ENCODE assay signal across 33 cellular contexts in the genomic region with DNA sequence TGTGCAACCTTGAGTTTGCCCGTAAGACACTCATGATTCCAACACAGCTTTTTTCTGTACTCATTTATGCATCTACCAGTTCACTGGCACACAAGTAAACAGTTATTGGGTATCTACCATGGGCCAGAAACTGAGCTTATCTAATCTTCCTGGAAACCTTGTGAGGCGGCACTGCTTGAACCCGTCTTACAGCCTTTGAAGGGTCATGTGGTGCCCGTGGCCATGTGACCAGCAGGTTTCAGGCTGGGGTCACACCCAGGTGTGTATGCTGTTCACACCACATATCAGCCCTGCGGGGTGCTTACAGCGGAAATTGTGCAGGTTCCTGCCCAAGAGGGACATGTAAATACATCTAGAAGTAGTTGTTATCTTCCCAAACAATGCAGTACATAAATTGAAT. TPM values are rescaled to one million over a fixed set of nuclear protein-coding genes. Genes with fewer than 3 reads are reported as not detected.
A peak's percentile ranks its signal among the peaks of the same experiment; 100 is the strongest.
DNase-seq lines count a peak whose midpoint lies in the region; ATAC-seq and TF ChIP-seq lines count a peak whose summit lies in the region.
"Had no signal": no experiment of that assay in that cellular context is flagged by ENCODE, and none has a peak within 500 bp of the region (broad histone marks: within the 10 kb centered on the region; RNA-seq: fewer than 3 reads in every experiment).

No MANE protein-coding gene starts in this region.

- intact Hi-C loops in tibial artery (cut with DNase I; ENCODE audit: low total_unique reads), result no loop called here

- H3K79me2 ChIP-seq in GM23338 (replicated peaks; ENCODE audit: insufficient read depth) (no peaks in the 10 kb centered on the region), mesendoderm (ENCODE audit: control insufficient read depth, insufficient read depth, low read length) (no peaks in the 10 kb centered on the region)

- H3K23ac ChIP-seq in mesendoderm (ENCODE audit: low read length), result no peak overlapping the region

- H3K9me3 Mint-ChIP-seq in GM23338, result peaks cover 4% of the 10 kb centered on the region; the same call in 2 of the 3 replicates
- H3K9me3 Mint-ChIP-seq: activated naive CD4-positive, alpha-beta T cell treated with anti-CD3 and anti-CD28 coated beads, Interleukin-2, amount 10 ng/mL, durations not matched to agents 7 days and 5 days; activated T-helper 1 cell treated with anti-CD3 and anti-CD28 coated beads, Interleukin-12 subunit alpha, Interleukin-12 subunit beta, Interleukin-2, Interleukin-4 antibody, amounts not matched to agents 30 ng/mL and 10 ng/mL and 1 ng/mL, durations not matched to agents 14 hours and 24 hours and 36 hours; mesothelial cell of epicardium had no signal

- H3K27me3 ChIP-seq in GM23338 (ENCODE audit: insufficient read depth) (peaks cover 47% of the 10 kb centered on the region), mesendoderm (ENCODE audit: insufficient read depth, low read length, poor library complexity) (peaks cover 10% of the 10 kb centered on the region), tibial nerve (peaks cover 0 to 9% of the 10 kb centered on the region in 2 donors), tibial artery (no peaks in the 10 kb centered on the region)
- H3K27me3 ChIP-seq: testis had no signal

- no peak overlapping the region for H3K18ac ChIP-seq in mesendoderm (ENCODE audit: low read length)

- TF ChIP-seq EP300 in tibial nerve (IDR thresholded peaks at IDR 0.05), result no peak

- H3K36me3 Mint-ChIP-seq in GM23338 (ENCODE audit: low read depth), result peaks cover 4% of the 10 kb centered on the region; the same call in 1 of the 3 replicates
- H3K36me3 Mint-ChIP-seq: activated naive CD4-positive, alpha-beta T cell treated with anti-CD3 and anti-CD28 coated beads, Interleukin-2, amount 10 ng/mL, durations not matched to agents 7 days and 5 days; brain; CD4-positive, CD25-positive, alpha-beta regulatory T cell; mesothelial cell of epicardium had no signal

- no peak overlapping the region for H3K4ac ChIP-seq in mesendoderm (ENCODE audit: low read depth, low read length)

- no peak overlapping the region for H3K4me3 Mint-ChIP-seq in GM23338
- H3K4me3 Mint-ChIP-seq: activated naive CD4-positive, alpha-beta T cell treated with anti-CD3 and anti-CD28 coated beads, Interleukin-2, amount 10 ng/mL, durations not matched to agents 7 days and 5 days; activated T-helper 1 cell treated with anti-CD3 and anti-CD28 coated beads, Interleukin-12 subunit alpha, Interleukin-12 subunit beta, Interleukin-2, Interleukin-4 antibody, amounts not matched to agents 30 ng/mL and 10 ng/mL and 1 ng/mL, durations not matched to agents 14 hours and 24 hours and 36 hours; brain; CD4-positive, CD25-positive, alpha-beta regulatory T cell; H9; mesothelial cell of epicardium; naive thymus-derived CD8-positive, alpha-beta T cell had no signal

- no CpG with 5 or more reads among the region's 6 CpGs for WGBS in mesendoderm (ENCODE audit: extremely low coverage, insufficient coverage, low lambda C conversion rate)
- WGBS in tibial nerve, 2 donors, result 81 to 87% methylated on average over 6 of the region's 6 CpGs

- DNase-seq in NCI-H146 (lab: John Stamatoyannopoulos, UW) (peak; percentile 50), NCI-H146 treated with DMSO at 0.1 percent for 48 hours (lab: John Stamatoyannopoulos, UW; ENCODE audit: unreplicated experiment) (no peak), GM23338 (ENCODE audit: low spot score) (no peak), RPMI8226 (peak; percentile 68), mesendoderm (peak; percentile 51), tibial nerve (ENCODE audit: low spot score in 2 of 2) (no peak), tibial artery (no peak), caudate nucleus (lab: John Stamatoyannopoulos, UW) (no peak)
- DNase-seq: 8988T; activated CD4-positive, alpha-beta T cell treated with anti-CD3 and anti-CD28 coated beads, Interleukin-2, amount 50 U/mL, for 1 hour; activated naive CD4-positive, alpha-beta T cell treated with anti-CD3 and anti-CD28 coated beads, Interleukin-2, amount 10 ng/mL, durations not matched to agents 7 days and 5 days; CD4-positive, CD25-positive, alpha-beta regulatory T cell; glutamatergic neuron; H9; naive thymus-derived CD8-positive, alpha-beta T cell; NCI-H1930; NCI-H2227 treated with DMSO at 0.1 percent for 48 hours; NCI-H82; nucleus accumbens; PC-9; psoas muscle; Right ventricle myocardium superior; stimulated activated CD4-positive, alpha-beta T cell treated with anti-CD3 and anti-CD28 coated beads, Interleukin-15, amount 100 ng/mL, for 24 hours; stimulated activated naive CD4-positive, alpha-beta T cell treated with Interleukin-2 at 50 U/mL for 16 hours; testis; uterus; WERI-Rb-1 had no signal

- no peak overlapping the region for H2AFZ ChIP-seq in GM23338
- H2AFZ ChIP-seq: PC-9 had no signal

- no peak overlapping the region for H2BK120ac ChIP-seq in mesendoderm (ENCODE audit: low read depth, low read length)

- peaks cover 28% of the 10 kb centered on the region for H3K4me1 ChIP-seq in GM23338 (ENCODE audit: insufficient read depth)
- peaks cover 11% of the 10 kb centered on the region for H3K4me1 ChIP-seq in mesendoderm (ENCODE audit: control insufficient read depth, low read depth, low read length)
- H3K4me1 ChIP-seq in tibial nerve, result peaks cover 0 to 26% (median 4%) of the 10 kb centered on the region in 4 donors
- H3K4me1 ChIP-seq in tibial artery, result peaks cover 0 to 40% (median 29%) of the 10 kb centered on the region in 4 donors
- H3K4me1 ChIP-seq: testis had no signal

- no peak overlapping the region for H2BK15ac ChIP-seq in mesendoderm (replicated peaks; ENCODE audit: low read depth)

- H3K4me2 ChIP-seq in GM23338, result no peak overlapping the region
- H3K4me2 ChIP-seq in mesendoderm (ENCODE audit: low read length), result no peak overlapping the region
- H3K4me2 ChIP-seq: PC-9 had no signal

- no peak overlapping the region for H4K5ac ChIP-seq in mesendoderm (ENCODE audit: low read length)

- no peak overlapping the region for H3K9ac ChIP-seq in mesendoderm (ENCODE audit: low read length)

- TF ChIP-seq CTCF in GM23338 (conservative IDR thresholded peaks at IDR 0.05; ENCODE audit: low read depth in 2 of 2), result peak; percentile 20 to 32; a peak in 1 of 4 replicates
- no peak for TF ChIP-seq CTCF in tibial nerve (IDR thresholded peaks at IDR 0.05)
- no peak for TF ChIP-seq CTCF in tibial artery (IDR thresholded peaks at IDR 0.05)

- peaks cover 5% of the 10 kb centered on the region; the same call in 1 of the 2 replicates for H3K9me2 ChIP-seq in GM23338 (ENCODE audit: insufficient read depth)

- no peak for ATAC-seq in GM23338
- ATAC-seq: naive thymus-derived CD8-positive, alpha-beta T cell had no signal

- TF ChIP-seq POLR2A in tibial nerve (IDR thresholded peaks at IDR 0.05), result no peak

- H3K36me3 ChIP-seq in GM23338 (ENCODE audit: insufficient read depth) (no peaks in the 10 kb centered on the region; the same call in 1 of the 2 replicates), mesendoderm (ENCODE audit: control insufficient read depth, insufficient read depth, low read length) (no peaks in the 10 kb centered on the region), tibial nerve (no peaks in the 10 kb centered on the region), tibial artery (no peaks in the 10 kb centered on the region)
- H3K36me3 ChIP-seq: uterus, WERI-Rb-1 had no signal

- no peak overlapping the region for H4K8ac ChIP-seq in mesendoderm (ENCODE audit: low read depth, low read length)

- no peaks in the 10 kb centered on the region for H3K79me1 ChIP-seq in mesendoderm (ENCODE audit: low read length)

- no peak overlapping the region for H2BK5ac ChIP-seq in mesendoderm (ENCODE audit: low read length)

- H3K4me3 ChIP-seq in GM23338 (no peak overlapping the region), mesendoderm (ENCODE audit: low read length) (no peak overlapping the region), tibial nerve (no peak overlapping the region), tibial artery (no peak overlapping the region)
- H3K4me3 ChIP-seq: PC-9, psoas muscle, testis, uterus had no signal

- H3K9me3 ChIP-seq in tibial nerve, result no peaks in the 10 kb centered on the region
- H3K9me3 ChIP-seq in tibial artery, result no peaks in the 10 kb centered on the region
- H3K9me3 ChIP-seq: psoas muscle, testis, uterus had no signal

- no peaks in the 10 kb centered on the region for H4K20me1 ChIP-seq in GM23338 (replicated peaks; ENCODE audit: insufficient read depth)

- no peak overlapping the region for H3K27ac ChIP-seq in GM23338 (ENCODE audit: low read depth)
- H3K27ac ChIP-seq in mesendoderm (ENCODE audit: low read depth, low read length), result no peak overlapping the region
- H3K27ac ChIP-seq in tibial nerve, result no peak overlapping the region
- H3K27ac ChIP-seq in tibial artery, result no peak overlapping the region
- H3K27ac ChIP-seq in caudate nucleus (ENCODE audit: low read depth, low read length), result no peak overlapping the region
- H3K27ac ChIP-seq: PC-9, psoas muscle, testis, uterus, WERI-Rb-1 had no signal

- peaks cover 31% of the 10 kb centered on the region for H3K27me3 Mint-ChIP-seq in GM23338 (ENCODE audit: insufficient read depth, low read depth, poor library complexity)

- H3K4me1 Mint-ChIP-seq in GM23338, result peaks cover 48% of the 10 kb centered on the region
- H3K4me1 Mint-ChIP-seq: activated naive CD4-positive, alpha-beta T cell treated with anti-CD3 and anti-CD28 coated beads, Interleukin-2, amount 10 ng/mL, durations not matched to agents 7 days and 5 days had no signal

- no peak overlapping the region for H2AK5ac ChIP-seq in mesendoderm (ENCODE audit: low read length)

- no peaks in the 10 kb centered on the region for H3F3A ChIP-seq in GM23338 (replicated peaks; ENCODE audit: low read depth)

- H3K56ac ChIP-seq in mesendoderm (ENCODE audit: low read length), result no peak overlapping the region

- no peak overlapping the region for H3K27ac Mint-ChIP-seq in GM23338
- H3K27ac Mint-ChIP-seq: activated naive CD4-positive, alpha-beta T cell treated with anti-CD3 and anti-CD28 coated beads, Interleukin-2, amount 10 ng/mL, durations not matched to agents 7 days and 5 days; activated T-helper 1 cell treated with anti-CD3 and anti-CD28 coated beads, Interleukin-12 subunit alpha, Interleukin-12 subunit beta, Interleukin-2, Interleukin-4 antibody, amounts not matched to agents 30 ng/mL and 10 ng/mL and 1 ng/mL, durations not matched to agents 14 hours and 24 hours and 36 hours; brain; CD4-positive, CD25-positive, alpha-beta regulatory T cell; H9; mesothelial cell of epicardium had no signal

RNA-seq across cellular contexts. Expression of a gene that starts 6.1 kb away (rescaled TPM):
- total RNA-seq in GM23338 (2014; rRNA removed; shearing (Covaris generic)), result 0.58 and 0.97 TPM in 2 replicates
- polyA plus RNA-seq in GM23338 (2016; fragmentation: Nextera tagmentation; extraction: Ambion mirVana), result 0.10 and 0.17 TPM in 2 replicates
- polyA plus RNA-seq in mesendoderm (2013, experiment 1 of 2), result 0.48 TPM
- polyA plus RNA-seq in mesendoderm (2013, experiment 2 of 2), result 0.42 TPM
- total RNA-seq in tibial nerve, result 10 to 100 TPM; 48.1 to 60.3 (median 56.9) TPM
- total RNA-seq: activated T-helper 1 cell treated with anti-CD3 and anti-CD28 coated beads, Interleukin-12 subunit alpha, Interleukin-12 subunit beta, Interleukin-2, Interleukin-4 antibody, amounts not matched to agents 30 ng/mL and 10 ng/mL and 1 ng/mL, durations not matched to agents 14 hours and 24 hours and 36 hours; CD4-positive, CD25-positive, alpha-beta regulatory T cell had no signal
- polyA plus RNA-seq: CD4-positive, CD25-positive, alpha-beta regulatory T cell; naive thymus-derived CD8-positive, alpha-beta T cell had no signal

RNA-seq across cellular contexts. Expression of a gene that starts 8.3 kb away (rescaled TPM):
- not detected in 2 replicates for total RNA-seq in GM23338 (2014; rRNA removed; shearing (Covaris generic))
- not detected in 2 replicates for polyA plus RNA-seq in GM23338 (2016; fragmentation: Nextera tagmentation; extraction: Ambion mirVana)
- 0.39 TPM for polyA plus RNA-seq in mesendoderm (2013, experiment 1 of 2)
- polyA plus RNA-seq in mesendoderm (2013, experiment 2 of 2), result 0.34 TPM
- total RNA-seq in tibial nerve, result not detected
- total RNA-seq: activated T-helper 1 cell treated with anti-CD3 and anti-CD28 coated beads, Interleukin-12 subunit alpha, Interleukin-12 subunit beta, Interleukin-2, Interleukin-4 antibody, amounts not matched to agents 30 ng/mL and 10 ng/mL and 1 ng/mL, durations not matched to agents 14 hours and 24 hours and 36 hours; CD4-positive, CD25-positive, alpha-beta regulatory T cell; H9; LHCN-M2; liver; mesothelial cell of epicardium; naive thymus-derived CD8-positive, alpha-beta T cell; PC-9; psoas muscle; Right ventricle myocardium superior; uterus had no signal
- polyA plus RNA-seq: CD4-positive, CD25-positive, alpha-beta regulatory T cell; keratinocyte; liver; naive thymus-derived CD8-positive, alpha-beta T cell; psoas muscle had no signal

RNA-seq across cellular contexts. Expression of a gene that starts 42.7 kb away (rescaled TPM):
- total RNA-seq in GM23338 (2014; rRNA removed; shearing (Covaris generic)), result 0.04 TPM in 1 of 2 replicates, not detected in the other
- 0.03 TPM in 2 replicates for polyA plus RNA-seq in GM23338 (2016; fragmentation: Nextera tagmentation; extraction: Ambion mirVana)
- under 0.01 TPM for polyA plus RNA-seq in mesendoderm (2013, experiment 1 of 2)
- polyA plus RNA-seq in mesendoderm (2013, experiment 2 of 2), result 0.01 TPM
- total RNA-seq in tibial nerve, result 10 to 100 TPM; 23.0 to 85.1 (median 65.7) TPM
- total RNA-seq: H9, LHCN-M2 had no signal
- polyA plus RNA-seq: keratinocyte had no signal

Comparison
In these comparisons a context has a peak if more than half of its experiments do, and no peak if none do; other contexts are left out.
1. DNase-seq: peak in NCI-H146 (single experiment), RPMI8226 (single experiment) and mesendoderm (single experiment); none in NCI-H146 treated with DMSO at 0.1 percent for 48 hours (single experiment), GM23338 (single experiment), tibial nerve (0 of 2), tibial artery (0 of 2) and caudate nucleus (0 of 61).
2. CTCF ChIP-seq: peak in GM23338 (2 of 2); none in tibial nerve (0 of 5) and tibial artery (0 of 2).
3. RNA of a gene that starts 6.1 kb away (total RNA-seq): 48.1 to 60.3 TPM in tibial nerve; 0.58 to 0.97 TPM in GM23338; every median in the first group is over 10 times any median in the second.
4. RNA of a gene that starts 42.7 kb away (total RNA-seq): 23.0 to 85.1 TPM in tibial nerve; 0.04 TPM in GM23338; every median in the first group is over 10 times any median in the second.